In the genomic region with DNA sequence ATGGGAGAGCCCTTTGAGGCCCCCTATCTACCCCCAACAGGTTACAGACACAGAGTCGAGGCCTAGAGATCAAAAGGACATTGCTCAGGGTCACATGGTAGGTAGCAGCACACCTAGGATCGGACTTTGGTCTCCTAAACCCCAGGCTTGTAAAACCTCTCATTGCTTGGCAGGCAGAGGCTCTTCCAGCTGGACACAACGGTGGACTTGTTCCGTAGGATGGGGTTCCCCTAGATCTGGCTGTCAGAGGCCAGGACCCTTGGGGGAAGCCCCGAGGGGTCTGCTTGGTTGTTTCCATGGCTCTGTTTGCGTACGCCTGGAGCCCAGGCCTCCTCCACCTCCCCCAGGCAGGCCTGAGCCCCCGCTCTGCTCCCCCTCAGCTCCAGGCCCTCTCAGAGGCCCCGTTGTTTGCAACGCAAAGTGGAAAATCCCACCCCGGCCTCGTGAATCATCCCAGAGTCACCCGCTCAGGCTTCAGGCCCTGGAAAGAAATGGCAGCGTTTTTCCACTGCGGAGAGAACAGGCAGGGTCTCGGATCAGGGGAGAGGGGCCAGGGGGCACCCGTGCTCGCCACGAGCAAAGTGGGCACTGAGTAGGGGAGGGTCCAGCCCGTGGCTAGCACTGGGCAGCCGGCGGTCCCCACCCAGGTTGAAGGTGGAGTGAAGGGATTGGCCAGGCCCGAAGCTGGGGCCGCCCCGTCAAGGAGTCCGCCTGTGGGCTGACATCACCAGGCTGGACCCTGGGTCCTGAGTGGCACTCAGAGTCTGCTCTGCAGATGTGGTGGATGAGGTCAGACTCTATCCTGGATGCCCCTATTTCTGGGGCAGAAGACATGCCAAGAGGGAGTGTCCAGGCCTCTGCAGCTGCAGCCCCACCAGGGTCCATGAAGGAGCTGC, we compare ENCODE assay signal across 1 cellular context.
TF ChIP-seq lines count a peak whose summit lies in the region.

No MANE protein-coding gene starts in this region.

TF ChIP-seq in SK-N-SH, 30 proteins besides CTCF, POLR2A, EP300 and RAD21 (continued from another document):
- TF ChIP-seq, protein P1, sequence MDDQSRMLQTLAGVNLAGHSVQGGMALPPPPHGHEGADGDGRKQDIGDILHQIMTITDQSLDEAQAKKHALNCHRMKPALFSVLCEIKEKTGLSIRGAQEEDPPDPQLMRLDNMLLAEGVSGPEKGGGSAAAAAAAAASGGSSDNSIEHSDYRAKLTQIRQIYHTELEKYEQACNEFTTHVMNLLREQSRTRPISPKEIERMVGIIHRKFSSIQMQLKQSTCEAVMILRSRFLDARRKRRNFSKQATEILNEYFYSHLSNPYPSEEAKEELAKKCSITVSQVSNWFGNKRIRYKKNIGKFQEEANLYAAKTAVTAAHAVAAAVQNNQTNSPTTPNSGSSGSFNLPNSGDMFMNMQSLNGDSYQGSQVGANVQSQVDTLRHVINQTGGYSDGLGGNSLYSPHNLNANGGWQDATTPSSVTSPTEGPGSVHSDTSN (IDR thresholded peaks at IDR 0.05) = peak; percentile 51
- TF ChIP-seq POLR2AphosphoS5 (IDR thresholded peaks at IDR 0.05; ENCODE audit: low read depth, low read length) (peak; percentile 65), FOSL2 (IDR thresholded peaks at IDR 0.05; ENCODE audit: borderline replicate concordance, low read depth) (peak; percentile 80), SMC3 (IDR thresholded peaks at IDR 0.05; ENCODE audit: low read depth, low read length) (no peak)
- TF ChIP-seq, protein P2, sequence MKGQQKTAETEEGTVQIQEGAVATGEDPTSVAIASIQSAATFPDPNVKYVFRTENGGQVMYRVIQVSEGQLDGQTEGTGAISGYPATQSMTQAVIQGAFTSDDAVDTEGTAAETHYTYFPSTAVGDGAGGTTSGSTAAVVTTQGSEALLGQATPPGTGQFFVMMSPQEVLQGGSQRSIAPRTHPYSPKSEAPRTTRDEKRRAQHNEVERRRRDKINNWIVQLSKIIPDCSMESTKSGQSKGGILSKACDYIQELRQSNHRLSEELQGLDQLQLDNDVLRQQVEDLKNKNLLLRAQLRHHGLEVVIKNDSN (IDR thresholded peaks at IDR 0.05; ENCODE audit: borderline replicate concordance, low read depth) = no peak
TF ChIP-seq in SK-N-SH: peak in this region for 9.
